Comparison of ENCODE assay signal across 10 cellular contexts in the genomic region with DNA sequence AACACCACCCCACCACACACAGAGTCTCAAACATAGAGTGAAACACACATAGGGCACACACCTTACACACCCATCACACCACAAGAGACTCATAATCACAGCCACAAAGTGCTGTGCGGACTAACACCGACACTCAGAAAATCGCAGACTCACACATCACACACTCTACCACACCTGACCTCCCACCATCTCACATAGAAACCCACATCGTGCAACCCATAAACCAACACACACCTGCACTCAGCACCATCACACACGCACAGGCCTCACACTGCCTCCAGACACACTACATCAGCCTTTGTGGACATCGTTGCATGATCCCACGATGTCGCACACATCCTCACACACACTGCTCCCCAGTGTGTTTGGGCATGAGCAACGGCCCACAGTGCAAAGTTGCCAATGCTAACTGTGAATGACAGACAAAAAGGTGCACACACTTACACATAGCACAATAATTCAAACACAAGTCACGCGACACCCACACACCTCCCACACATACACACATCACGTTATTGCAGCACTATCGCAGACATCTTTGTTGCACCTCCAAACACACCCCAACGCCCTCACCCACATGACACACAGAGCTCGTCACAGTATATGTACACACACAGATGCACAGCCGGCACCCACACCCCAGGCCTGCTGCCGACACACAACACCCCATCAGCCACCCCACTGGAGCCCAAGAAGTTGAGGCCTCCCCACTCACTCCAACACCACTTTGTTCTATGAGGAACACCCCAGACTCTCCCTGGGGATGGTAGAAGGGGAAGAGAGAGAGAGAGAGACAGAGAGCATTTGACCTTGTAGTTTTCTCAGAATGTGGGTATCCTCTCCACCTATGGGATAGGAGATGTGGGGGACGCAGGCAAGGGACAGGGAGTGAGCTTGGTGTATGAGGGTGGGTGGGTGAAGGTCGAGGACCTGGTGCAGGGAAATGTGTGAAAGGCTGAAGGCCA. TPM values are rescaled to one million over a fixed set of nuclear protein-coding genes. Genes with fewer than 3 reads are reported as not detected.
DNase-seq lines count a peak whose midpoint lies in the region; ATAC-seq and TF ChIP-seq lines count a peak whose summit lies in the region.
"Had no signal": no experiment of that assay in that cellular context is flagged by ENCODE, and none has a peak within 500 bp of the region (broad histone marks: within the 10 kb centered on the region; RNA-seq: fewer than 3 reads in every experiment).

No MANE protein-coding gene starts in this region.

- H3K4me3 ChIP-seq in MM.1S (ENCODE audit: low read length), result no peak overlapping the region

- no peaks in the 10 kb centered on the region for H3K36me3 ChIP-seq in MM.1S (replicated peaks; ENCODE audit: insufficient read depth, low read length)
- H3K36me3 ChIP-seq: tibial artery had no signal

- H3K27ac Mint-ChIP-seq in activated naive CD4-positive, alpha-beta T cell treated with anti-CD3 and anti-CD28 coated beads, Interleukin-2, amount 10 ng/mL, durations not matched to agents 7 days and 5 days, result no peak overlapping the region
- no peak overlapping the region for H3K27ac Mint-ChIP-seq in activated naive CD4-positive, alpha-beta T cell treated with anti-CD3 and anti-CD28 coated beads, Interleukin-2, amount 50 U/mL, for 72 hours
- H3K27ac Mint-ChIP-seq in activated T-helper 17 cell treated with anti-CD3 and anti-CD28 coated beads, Interleukin-2, amount 50 U/mL, for 72 hours, result no peak overlapping the region
- no peak overlapping the region for H3K27ac Mint-ChIP-seq in memory B cell
- no peak overlapping the region for H3K27ac Mint-ChIP-seq in stimulated activated naive B cell treated with anti-CD40 and anti-IgM and Interleukin-4, amounts not matched to agents 10 μg/mL and 1 μg/mL and 100 μg/mL, for 72 hours

- no peaks in the 10 kb centered on the region for H3K9me2 ChIP-seq in MM.1S (replicated peaks; ENCODE audit: insufficient read depth, low read length)

- H3F3A ChIP-seq in MM.1S (ENCODE audit: insufficient read depth, low read length), result no peaks in the 10 kb centered on the region

- no peaks in the 10 kb centered on the region for H4K20me1 ChIP-seq in MM.1S (ENCODE audit: insufficient read depth, low read length)

- CTCF ChIA-PET in activated naive CD4-positive, alpha-beta T cell treated with anti-CD3 and anti-CD28 coated beads, Interleukin-2, amount 10 ng/mL, durations not matched to agents 7 days and 5 days (lab: Charles Lee), result no interaction called here

- peaks cover 72% of the 10 kb centered on the region for H3K27me3 Mint-ChIP-seq in activated naive CD4-positive, alpha-beta T cell treated with anti-CD3 and anti-CD28 coated beads, Interleukin-2, amount 10 ng/mL, durations not matched to agents 7 days and 5 days
- H3K27me3 Mint-ChIP-seq in activated T-helper 17 cell treated with anti-CD3 and anti-CD28 coated beads, Interleukin-2, amount 50 U/mL, for 72 hours, result peaks cover 47% of the 10 kb centered on the region
- H3K27me3 Mint-ChIP-seq in memory B cell, result peaks cover 50% of the 10 kb centered on the region
- H3K27me3 Mint-ChIP-seq in stimulated activated naive B cell treated with anti-CD40 and anti-IgM and Interleukin-4, amounts not matched to agents 10 μg/mL and 1 μg/mL and 100 μg/mL, for 72 hours, result peaks cover 61 to 64% of the 10 kb centered on the region in 2 donors

- H3K27me3 ChIP-seq in MM.1S (replicated peaks; ENCODE audit: insufficient read depth, low read length), result peaks cover 71% of the 10 kb centered on the region

- H3K79me2 ChIP-seq in MM.1S (ENCODE audit: low read length), result no peaks in the 10 kb centered on the region

- no peak overlapping the region for H3K27ac ChIP-seq in MM.1S (ENCODE audit: low read length)
- H3K27ac ChIP-seq: tibial artery had no signal

- no peaks in the 10 kb centered on the region for H3K36me3 Mint-ChIP-seq in activated naive CD4-positive, alpha-beta T cell treated with anti-CD3 and anti-CD28 coated beads, Interleukin-2, amount 10 ng/mL, durations not matched to agents 7 days and 5 days
- H3K36me3 Mint-ChIP-seq in activated naive CD4-positive, alpha-beta T cell treated with anti-CD3 and anti-CD28 coated beads, Interleukin-2, amount 50 U/mL, for 72 hours, result peaks cover 0 to 15% of the 10 kb centered on the region in 2 donors
- H3K36me3 Mint-ChIP-seq in activated T-helper 17 cell treated with anti-CD3 and anti-CD28 coated beads, Interleukin-2, amount 50 U/mL, for 72 hours (ENCODE audit: low read depth), result no peaks in the 10 kb centered on the region
- H3K36me3 Mint-ChIP-seq in memory B cell, result peaks cover 5% of the 10 kb centered on the region
- no peaks in the 10 kb centered on the region for H3K36me3 Mint-ChIP-seq in stimulated activated naive B cell treated with anti-CD40 and anti-IgM and Interleukin-4, amounts not matched to agents 10 μg/mL and 1 μg/mL and 100 μg/mL, for 72 hours

- no peak overlapping the region for H2AFZ ChIP-seq in MM.1S (ENCODE audit: low read length)

- H3K9me3 Mint-ChIP-seq in activated naive CD4-positive, alpha-beta T cell treated with anti-CD3 and anti-CD28 coated beads, Interleukin-2, amount 10 ng/mL, durations not matched to agents 7 days and 5 days, result no peaks in the 10 kb centered on the region
- no peaks in the 10 kb centered on the region for H3K9me3 Mint-ChIP-seq in activated naive CD4-positive, alpha-beta T cell treated with anti-CD3 and anti-CD28 coated beads, Interleukin-2, amount 50 U/mL, for 72 hours
- H3K9me3 Mint-ChIP-seq in activated T-helper 17 cell treated with anti-CD3 and anti-CD28 coated beads, Interleukin-2, amount 50 U/mL, for 72 hours, result no peaks in the 10 kb centered on the region
- H3K9me3 Mint-ChIP-seq in memory B cell, result peaks cover 1% of the 10 kb centered on the region
- H3K9me3 Mint-ChIP-seq in stimulated activated naive B cell treated with anti-CD40 and anti-IgM and Interleukin-4, amounts not matched to agents 10 μg/mL and 1 μg/mL and 100 μg/mL, for 72 hours, result no peaks in the 10 kb centered on the region

- no peaks in the 10 kb centered on the region for H3K9me3 ChIP-seq in MM.1S (replicated peaks; ENCODE audit: insufficient read depth, low read length)
- H3K9me3 ChIP-seq: tibial artery had no signal

- peaks cover 30% of the 10 kb centered on the region for H3K4me1 Mint-ChIP-seq in activated naive CD4-positive, alpha-beta T cell treated with anti-CD3 and anti-CD28 coated beads, Interleukin-2, amount 10 ng/mL, durations not matched to agents 7 days and 5 days
- peaks cover 29% of the 10 kb centered on the region for H3K4me1 Mint-ChIP-seq in activated T-helper 17 cell treated with anti-CD3 and anti-CD28 coated beads, Interleukin-2, amount 50 U/mL, for 72 hours
- H3K4me1 Mint-ChIP-seq in memory B cell, result peaks cover 42% of the 10 kb centered on the region
- H3K4me1 Mint-ChIP-seq in stimulated activated naive B cell treated with anti-CD40 and anti-IgM and Interleukin-4, amounts not matched to agents 10 μg/mL and 1 μg/mL and 100 μg/mL, for 72 hours, result peaks cover 36 to 39% of the 10 kb centered on the region in 2 donors

- TF ChIP-seq CTCF in MM.1S (IDR thresholded peaks at IDR 0.05; ENCODE audit: low read length), result no peak

- no peak overlapping the region for H3K4me2 ChIP-seq in MM.1S (ENCODE audit: low read depth, low read length)

- DNase-seq in activated naive CD4-positive, alpha-beta T cell treated with anti-CD3 and anti-CD28 coated beads, Interleukin-2, amount 10 ng/mL, durations not matched to agents 7 days and 5 days, result no peak
- no peak for DNase-seq in activated naive CD4-positive, alpha-beta T cell treated with anti-CD3 and anti-CD28 coated beads, Interleukin-2, amount 50 U/mL, for 72 hours (ENCODE audit: low spot score in 2 of 2)
- DNase-seq in memory B cell (ENCODE audit: low spot score in 2 of 2) (no peak), MM.1S (no peak), AML-193 (lab: John Stamatoyannopoulos, UW) (no peak), GF-D8 (lab: John Stamatoyannopoulos, UW) (no peak)
- no peak for DNase-seq in stimulated activated naive B cell treated with anti-CD40 and anti-IgM and Interleukin-4, amounts not matched to agents 10 μg/mL and 1 μg/mL and 100 μg/mL, for 72 hours
- DNase-seq: tibial artery had no signal

- no peaks in the 10 kb centered on the region for H3K4me1 ChIP-seq in MM.1S (ENCODE audit: low read length)

- peak overlapping the region; percentile 13 for H3K4me3 Mint-ChIP-seq in activated naive CD4-positive, alpha-beta T cell treated with anti-CD3 and anti-CD28 coated beads, Interleukin-2, amount 10 ng/mL, durations not matched to agents 7 days and 5 days
- peak overlapping the region; percentile 25 for H3K4me3 Mint-ChIP-seq in activated T-helper 17 cell treated with anti-CD3 and anti-CD28 coated beads, Interleukin-2, amount 50 U/mL, for 72 hours
- H3K4me3 Mint-ChIP-seq in memory B cell, result peak overlapping the region; percentile 39
- peak overlapping the region; percentile 8 to 11 for H3K4me3 Mint-ChIP-seq in stimulated activated naive B cell treated with anti-CD40 and anti-IgM and Interleukin-4, amounts not matched to agents 10 μg/mL and 1 μg/mL and 100 μg/mL, for 72 hours

- H3K9ac ChIP-seq in MM.1S (ENCODE audit: low read length), result no peak overlapping the region

- no peak for ATAC-seq in activated naive CD4-positive, alpha-beta T cell treated with anti-CD3 and anti-CD28 coated beads, Interleukin-2, amount 50 U/mL, for 72 hours
- no peak for ATAC-seq in activated T-helper 17 cell treated with anti-CD3 and anti-CD28 coated beads, Interleukin-2, amount 50 U/mL, for 72 hours (replicated peaks)
- no peak for ATAC-seq in memory B cell (ENCODE audit: low read depth)
- no peak for ATAC-seq in stimulated activated naive B cell treated with anti-CD40 and anti-IgM and Interleukin-4, amounts not matched to agents 10 μg/mL and 1 μg/mL and 100 μg/mL, for 72 hours (replicated peaks)

RNA-seq across cellular contexts. Expression of gene ATP1A3, which starts 1.2 kb away (rescaled TPM):
- total RNA-seq in activated naive CD4-positive, alpha-beta T cell treated with anti-CD3 and anti-CD28 coated beads, Interleukin-2, amount 50 U/mL, for 72 hours, result 1 to 10 TPM; 2.0 to 4.0 TPM
- 1 to 10 TPM; 1.7 to 5.0 TPM for total RNA-seq in activated T-helper 17 cell treated with anti-CD3 and anti-CD28 coated beads, Interleukin-2, amount 50 U/mL, for 72 hours
- total RNA-seq: dermis microvascular lymphatic vessel endothelial cell had no signal

RNA-seq across cellular contexts. Expression of gene RABAC1, which starts 36.2 kb away (rescaled TPM):
- 10 to 100 TPM; 39.8 to 46.0 TPM for total RNA-seq in activated naive CD4-positive, alpha-beta T cell treated with anti-CD3 and anti-CD28 coated beads, Interleukin-2, amount 50 U/mL, for 72 hours
- 10 to 100 TPM; 37.6 to 54.7 TPM for total RNA-seq in activated T-helper 17 cell treated with anti-CD3 and anti-CD28 coated beads, Interleukin-2, amount 50 U/mL, for 72 hours
